2 cellular contexts compared by ENCODE assay signal in the genomic region with DNA sequence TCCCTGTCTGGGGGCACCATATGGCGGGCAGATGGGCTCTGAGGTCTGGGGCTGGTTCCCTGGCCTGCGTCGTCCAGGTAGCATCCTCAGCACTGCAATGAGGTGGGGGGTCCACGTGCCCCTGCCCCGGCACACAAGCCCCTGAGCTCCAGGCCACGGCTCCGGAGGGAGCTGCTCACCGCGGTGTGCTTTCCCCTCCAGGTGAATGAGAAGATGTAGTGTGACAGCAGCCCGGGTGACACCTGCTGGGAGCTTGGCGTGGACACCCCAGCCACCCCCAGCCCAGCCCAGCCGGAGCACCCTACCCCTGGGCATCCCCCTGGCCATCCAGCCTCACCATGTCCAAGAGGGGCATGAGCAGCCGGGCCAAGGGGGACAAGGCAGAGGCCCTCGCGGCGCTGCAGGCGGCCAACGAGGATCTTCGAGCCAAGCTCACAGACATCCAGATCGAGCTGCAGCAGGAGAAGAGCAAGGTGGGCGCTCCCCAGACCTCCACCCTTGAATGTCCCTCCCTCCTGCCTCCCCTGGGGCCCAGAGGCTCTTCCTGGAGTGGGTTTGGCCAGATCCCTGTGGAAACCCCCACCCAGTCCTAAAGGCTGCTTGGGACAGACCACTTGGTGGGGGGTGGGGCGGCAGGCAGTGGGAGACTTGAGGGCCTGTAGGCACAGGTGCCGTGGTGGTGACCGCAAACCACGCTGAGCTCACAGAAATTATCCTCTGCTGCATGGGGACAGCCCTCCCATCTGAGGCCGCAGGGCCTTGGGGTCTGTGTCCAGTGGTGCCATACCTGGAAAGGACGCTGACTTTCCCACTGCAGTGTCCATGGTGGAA.
A peak's percentile ranks its signal among the peaks of the same experiment; 100 is the strongest.
TF ChIP-seq lines count a peak whose summit lies in the region.

No MANE protein-coding gene starts in this region.

TF ChIP-seq in HepG2, 621 proteins besides CTCF, POLR2A, EP300 and RAD21:
- no peak for TF ChIP-seq KLF11 (CRISPR knock-in tag; IDR thresholded peaks at IDR 0.05)
- TF ChIP-seq SP4 (CRISPR knock-in tag; IDR thresholded peaks at IDR 0.05), result no peak
- TF ChIP-seq, protein P1, sequence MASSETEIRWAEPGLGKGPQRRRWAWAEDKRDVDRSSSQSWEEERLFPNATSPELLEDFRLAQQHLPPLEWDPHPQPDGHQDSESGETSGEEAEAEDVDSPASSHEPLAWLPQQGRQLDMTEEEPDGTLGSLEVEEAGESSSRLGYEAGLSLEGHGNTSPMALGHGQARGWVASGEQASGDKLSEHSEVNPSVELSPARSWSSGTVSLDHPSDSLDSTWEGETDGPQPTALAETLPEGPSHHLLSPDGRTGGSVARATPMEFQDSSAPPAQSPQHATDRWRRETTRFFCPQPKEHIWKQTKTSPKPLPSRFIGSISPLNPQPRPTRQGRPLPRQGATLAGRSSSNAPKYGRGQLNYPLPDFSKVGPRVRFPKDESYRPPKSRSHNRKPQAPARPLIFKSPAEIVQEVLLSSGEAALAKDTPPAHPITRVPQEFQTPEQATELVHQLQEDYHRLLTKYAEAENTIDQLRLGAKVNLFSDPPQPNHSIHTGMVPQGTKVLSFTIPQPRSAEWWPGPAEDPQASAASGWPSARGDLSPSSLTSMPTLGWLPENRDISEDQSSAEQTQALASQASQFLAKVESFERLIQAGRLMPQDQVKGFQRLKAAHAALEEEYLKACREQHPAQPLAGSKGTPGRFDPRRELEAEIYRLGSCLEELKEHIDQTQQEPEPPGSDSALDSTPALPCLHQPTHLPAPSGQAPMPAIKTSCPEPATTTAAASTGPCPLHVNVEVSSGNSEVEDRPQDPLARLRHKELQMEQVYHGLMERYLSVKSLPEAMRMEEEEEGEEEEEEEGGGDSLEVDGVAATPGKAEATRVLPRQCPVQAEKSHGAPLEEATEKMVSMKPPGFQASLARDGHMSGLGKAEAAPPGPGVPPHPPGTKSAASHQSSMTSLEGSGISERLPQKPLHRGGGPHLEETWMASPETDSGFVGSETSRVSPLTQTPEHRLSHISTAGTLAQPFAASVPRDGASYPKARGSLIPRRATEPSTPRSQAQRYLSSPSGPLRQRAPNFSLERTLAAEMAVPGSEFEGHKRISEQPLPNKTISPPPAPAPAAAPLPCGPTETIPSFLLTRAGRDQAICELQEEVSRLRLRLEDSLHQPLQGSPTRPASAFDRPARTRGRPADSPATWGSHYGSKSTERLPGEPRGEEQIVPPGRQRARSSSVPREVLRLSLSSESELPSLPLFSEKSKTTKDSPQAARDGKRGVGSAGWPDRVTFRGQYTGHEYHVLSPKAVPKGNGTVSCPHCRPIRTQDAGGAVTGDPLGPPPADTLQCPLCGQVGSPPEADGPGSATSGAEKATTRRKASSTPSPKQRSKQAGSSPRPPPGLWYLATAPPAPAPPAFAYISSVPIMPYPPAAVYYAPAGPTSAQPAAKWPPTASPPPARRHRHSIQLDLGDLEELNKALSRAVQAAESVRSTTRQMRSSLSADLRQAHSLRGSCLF (CRISPR knock-in tag; IDR thresholded peaks at IDR 0.05; ENCODE audit: borderline replicate concordance), result no peak
- TF ChIP-seq RXRA (CRISPR knock-in tag; IDR thresholded peaks at IDR 0.05), result no peak
- TF ChIP-seq, protein P2, sequence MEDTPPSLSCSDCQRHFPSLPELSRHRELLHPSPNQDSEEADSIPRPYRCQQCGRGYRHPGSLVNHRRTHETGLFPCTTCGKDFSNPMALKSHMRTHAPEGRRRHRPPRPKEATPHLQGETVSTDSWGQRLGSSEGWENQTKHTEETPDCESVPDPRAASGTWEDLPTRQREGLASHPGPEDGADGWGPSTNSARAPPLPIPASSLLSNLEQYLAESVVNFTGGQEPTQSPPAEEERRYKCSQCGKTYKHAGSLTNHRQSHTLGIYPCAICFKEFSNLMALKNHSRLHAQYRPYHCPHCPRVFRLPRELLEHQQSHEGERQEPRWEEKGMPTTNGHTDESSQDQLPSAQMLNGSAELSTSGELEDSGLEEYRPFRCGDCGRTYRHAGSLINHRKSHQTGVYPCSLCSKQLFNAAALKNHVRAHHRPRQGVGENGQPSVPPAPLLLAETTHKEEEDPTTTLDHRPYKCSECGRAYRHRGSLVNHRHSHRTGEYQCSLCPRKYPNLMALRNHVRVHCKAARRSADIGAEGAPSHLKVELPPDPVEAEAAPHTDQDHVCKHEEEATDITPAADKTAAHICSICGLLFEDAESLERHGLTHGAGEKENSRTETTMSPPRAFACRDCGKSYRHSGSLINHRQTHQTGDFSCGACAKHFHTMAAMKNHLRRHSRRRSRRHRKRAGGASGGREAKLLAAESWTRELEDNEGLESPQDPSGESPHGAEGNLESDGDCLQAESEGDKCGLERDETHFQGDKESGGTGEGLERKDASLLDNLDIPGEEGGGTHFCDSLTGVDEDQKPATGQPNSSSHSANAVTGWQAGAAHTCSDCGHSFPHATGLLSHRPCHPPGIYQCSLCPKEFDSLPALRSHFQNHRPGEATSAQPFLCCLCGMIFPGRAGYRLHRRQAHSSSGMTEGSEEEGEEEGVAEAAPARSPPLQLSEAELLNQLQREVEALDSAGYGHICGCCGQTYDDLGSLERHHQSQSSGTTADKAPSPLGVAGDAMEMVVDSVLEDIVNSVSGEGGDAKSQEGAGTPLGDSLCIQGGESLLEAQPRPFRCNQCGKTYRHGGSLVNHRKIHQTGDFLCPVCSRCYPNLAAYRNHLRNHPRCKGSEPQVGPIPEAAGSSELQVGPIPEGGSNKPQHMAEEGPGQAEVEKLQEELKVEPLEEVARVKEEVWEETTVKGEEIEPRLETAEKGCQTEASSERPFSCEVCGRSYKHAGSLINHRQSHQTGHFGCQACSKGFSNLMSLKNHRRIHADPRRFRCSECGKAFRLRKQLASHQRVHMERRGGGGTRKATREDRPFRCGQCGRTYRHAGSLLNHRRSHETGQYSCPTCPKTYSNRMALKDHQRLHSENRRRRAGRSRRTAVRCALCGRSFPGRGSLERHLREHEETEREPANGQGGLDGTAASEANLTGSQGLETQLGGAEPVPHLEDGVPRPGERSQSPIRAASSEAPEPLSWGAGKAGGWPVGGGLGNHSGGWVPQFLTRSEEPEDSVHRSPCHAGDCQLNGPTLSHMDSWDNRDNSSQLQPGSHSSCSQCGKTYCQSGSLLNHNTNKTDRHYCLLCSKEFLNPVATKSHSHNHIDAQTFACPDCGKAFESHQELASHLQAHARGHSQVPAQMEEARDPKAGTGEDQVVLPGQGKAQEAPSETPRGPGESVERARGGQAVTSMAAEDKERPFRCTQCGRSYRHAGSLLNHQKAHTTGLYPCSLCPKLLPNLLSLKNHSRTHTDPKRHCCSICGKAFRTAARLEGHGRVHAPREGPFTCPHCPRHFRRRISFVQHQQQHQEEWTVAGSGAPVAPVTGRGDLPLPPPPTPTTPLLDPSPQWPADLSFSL (CRISPR knock-in tag; IDR thresholded peaks at IDR 0.05), result no peak
- no peak for TF ChIP-seq THAP11 (CRISPR knock-in tag; IDR thresholded peaks at IDR 0.05)

TF ChIP-seq in K562, 482 proteins besides CTCF, POLR2A, EP300 and RAD21:
- TF ChIP-seq STAT5B (CRISPR knock-in tag; IDR thresholded peaks at IDR 0.05) (no peak), ZNF77 (CRISPR knock-in tag; IDR thresholded peaks at IDR 0.05) (no peak)
- TF ChIP-seq, protein P3, sequence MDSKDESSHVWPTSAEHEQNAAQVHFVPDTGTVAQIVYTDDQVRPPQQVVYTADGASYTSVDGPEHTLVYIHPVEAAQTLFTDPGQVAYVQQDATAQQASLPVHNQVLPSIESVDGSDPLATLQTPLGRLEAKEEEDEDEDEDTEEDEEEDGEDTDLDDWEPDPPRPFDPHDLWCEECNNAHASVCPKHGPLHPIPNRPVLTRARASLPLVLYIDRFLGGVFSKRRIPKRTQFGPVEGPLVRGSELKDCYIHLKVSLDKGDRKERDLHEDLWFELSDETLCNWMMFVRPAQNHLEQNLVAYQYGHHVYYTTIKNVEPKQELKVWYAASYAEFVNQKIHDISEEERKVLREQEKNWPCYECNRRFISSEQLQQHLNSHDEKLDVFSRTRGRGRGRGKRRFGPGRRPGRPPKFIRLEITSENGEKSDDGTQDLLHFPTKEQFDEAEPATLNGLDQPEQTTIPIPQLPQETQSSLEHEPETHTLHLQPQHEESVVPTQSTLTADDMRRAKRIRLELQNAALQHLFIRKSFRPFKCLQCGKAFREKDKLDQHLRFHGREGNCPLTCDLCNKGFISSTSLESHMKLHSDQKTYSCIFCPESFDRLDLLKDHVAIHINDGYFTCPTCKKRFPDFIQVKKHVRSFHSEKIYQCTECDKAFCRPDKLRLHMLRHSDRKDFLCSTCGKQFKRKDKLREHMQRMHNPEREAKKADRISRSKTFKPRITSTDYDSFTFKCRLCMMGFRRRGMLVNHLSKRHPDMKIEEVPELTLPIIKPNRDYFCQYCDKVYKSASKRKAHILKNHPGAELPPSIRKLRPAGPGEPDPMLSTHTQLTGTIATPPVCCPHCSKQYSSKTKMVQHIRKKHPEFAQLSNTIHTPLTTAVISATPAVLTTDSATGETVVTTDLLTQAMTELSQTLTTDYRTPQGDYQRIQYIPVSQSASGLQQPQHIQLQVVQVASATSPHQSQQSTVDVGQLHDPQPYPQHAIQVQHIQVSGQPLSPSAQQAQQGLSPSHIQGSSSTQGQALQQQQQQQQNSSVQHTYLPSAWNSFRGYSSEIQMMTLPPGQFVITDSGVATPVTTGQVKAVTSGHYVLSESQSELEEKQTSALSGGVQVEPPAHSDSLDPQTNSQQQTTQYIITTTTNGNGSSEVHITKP (IDR thresholded peaks at IDR 0.05; ENCODE audit: partially characterized antibody), result peak; percentile 13
